12 cellular contexts compared by ENCODE assay signal in the genomic region with DNA sequence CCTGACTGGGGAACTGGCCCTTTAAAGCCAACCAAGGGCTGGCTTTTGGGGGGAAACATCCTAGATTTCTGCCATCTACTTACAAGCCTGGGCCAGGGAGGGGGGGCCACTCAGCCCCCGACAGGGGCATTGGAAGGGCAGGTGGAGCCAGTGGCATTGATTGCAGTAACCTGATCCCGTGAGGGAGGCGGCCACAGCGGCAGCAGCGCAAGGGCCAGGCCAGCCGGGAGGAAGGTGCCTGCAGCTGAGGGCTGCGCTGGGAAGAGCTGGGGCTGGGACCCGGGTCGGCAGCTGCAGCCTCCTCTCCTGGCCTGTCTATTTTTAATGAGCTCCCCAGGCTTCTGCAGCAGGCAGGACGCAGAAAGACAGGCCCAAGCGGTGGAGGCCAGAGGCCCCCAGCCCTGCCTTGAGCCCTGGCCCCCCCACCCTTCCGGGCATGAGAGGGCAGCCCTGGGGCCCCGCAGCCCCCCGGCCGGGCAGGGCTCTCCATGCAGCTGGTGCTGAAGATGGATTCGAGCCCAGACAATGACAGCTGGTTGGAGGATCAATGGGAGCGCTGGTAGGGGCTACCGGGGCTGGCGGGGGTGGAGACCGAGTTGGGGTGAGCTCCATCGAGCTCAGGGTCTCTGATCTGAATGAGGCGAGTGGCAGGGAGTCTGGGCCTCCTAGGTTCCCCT. TPM values are rescaled to one million over a fixed set of nuclear protein-coding genes. Genes with fewer than 3 reads are reported as not detected.
A peak's percentile ranks its signal among the peaks of the same experiment; 100 is the strongest.
DNase-seq lines count a peak whose midpoint lies in the region; ATAC-seq and TF ChIP-seq lines count a peak whose summit lies in the region.
"Had no signal": no experiment of that assay in that cellular context is flagged by ENCODE, and none has a peak within 500 bp of the region (broad histone marks: within the 10 kb centered on the region; RNA-seq: fewer than 3 reads in every experiment).

No MANE protein-coding gene starts in this region.

- no peaks in the 10 kb centered on the region for H3K9me3 ChIP-seq in HUES48 (ENCODE audit: control insufficient read depth, insufficient read depth, low read length)
- H3K9me3 ChIP-seq in psoas muscle: no peaks in the 10 kb centered on the region
- H3K9me3 ChIP-seq: stomach had no signal

- peaks cover 35% of the 10 kb centered on the region for H3K4me1 ChIP-seq in HUES48 (ENCODE audit: control insufficient read depth, insufficient read depth, low read length)
- peaks cover 7% of the 10 kb centered on the region for H3K4me1 ChIP-seq in psoas muscle

- H3K36me3 ChIP-seq in HUES48 (ENCODE audit: control insufficient read depth, insufficient read depth, low read length) (no peaks in the 10 kb centered on the region), psoas muscle (ENCODE audit: insufficient read depth in 1 of 2, low read depth in 1 of 2) (no peaks in the 10 kb centered on the region)
- H3K36me3 ChIP-seq: stomach had no signal

- H3K9ac ChIP-seq in HUES48 (ENCODE audit: low read depth, low read length): no peak overlapping the region

- no peak for TF ChIP-seq CTCF in psoas muscle (IDR thresholded peaks at IDR 0.05)

- DNase-seq in NCI-H2196 (lab: John Stamatoyannopoulos, UW; ENCODE audit: unreplicated experiment): peak; percentile 79
- DNase-seq in caudate nucleus (lab: John Stamatoyannopoulos, UW): peak in 19 of 61 donors; percentile 14 to 64 (median 37)
- DNase-seq in psoas muscle: peak; percentile 15 to 48
- DNase-seq in cerebellum (ENCODE audit: low spot score): no peak
- DNase-seq: cortex of kidney; NK-92 treated with Interleukin-12 subunit alpha and Interleukin-12 subunit beta, amount 100 ng/mL, for 24 hours; stomach had no signal

- H3K27me3 ChIP-seq in HUES48 (ENCODE audit: control insufficient read depth, insufficient read depth, low read length): peaks cover 8% of the 10 kb centered on the region
- peaks cover 0 to 38% (median 13%) of the 10 kb centered on the region in 3 donors for H3K27me3 ChIP-seq in psoas muscle (ENCODE audit: insufficient read depth in 3 of 3, low read length in 2 of 3)

- peak in 1 of 4 donors; percentile 35 for ATAC-seq in psoas muscle
- no peak for ATAC-seq in GM21390 (IDR thresholded peaks at IDR 0.05; ENCODE audit: unreplicated experiment)
- ATAC-seq in HG03095 (IDR thresholded peaks at IDR 0.05; ENCODE audit: unreplicated experiment): no peak
- ATAC-seq: HCT116 had no signal

- 10 to 13% (median 12%) methylated on average over 18 to 22 of the region's 22 CpGs for WGBS in psoas muscle, 3 donors

- intact Hi-C loops in psoas muscle (cut with DNase I): no loop called here

- H3K27ac ChIP-seq in HUES48 (ENCODE audit: low read depth, low read length): no peak overlapping the region
- peak overlapping the region; percentile 30 for H3K27ac ChIP-seq in caudate nucleus (ENCODE audit: low read depth, low read length)
- no peak overlapping the region for H3K27ac ChIP-seq in psoas muscle
- H3K27ac ChIP-seq: stomach had no signal

- H3K4me3 ChIP-seq in HUES48 (ENCODE audit: low read depth, low read length) (peak overlapping the region; percentile 21; the same call in 1 of the 2 replicates), psoas muscle (no peak overlapping the region)
- H3K4me3 ChIP-seq: stomach had no signal

RNA-seq across cellular contexts. Expression of gene FREY1, which starts 10.5 kb away (rescaled TPM):
- total RNA-seq in psoas muscle (under 1 TPM in 2 of 4 donors, not detected in 2; 0.37 to 0.56 TPM), cerebellum (2.5 TPM)
- under 1 TPM in 1 of 3 donors, not detected in 2; 0.14 TPM for polyA plus RNA-seq in psoas muscle

RNA-seq across cellular contexts. Expression of gene MAPK8IP1, which starts 11.1 kb away (rescaled TPM):
- total RNA-seq in psoas muscle (1 to 10 TPM; 1.3 to 2.6 (median 2.0) TPM), cerebellum (48.7 TPM)
- polyA plus RNA-seq in psoas muscle: under 1 TPM; 0.53 to 1.00 (median 0.82) TPM

RNA-seq across cellular contexts. Expression of gene PEX16, which starts 21.1 kb away (rescaled TPM):
- total RNA-seq in psoas muscle (10 to 100 TPM; 12.1 to 23.5 (median 14.2) TPM), cerebellum (18.4 TPM)
- 10 to 100 TPM; 19.7 to 23.5 (median 21.3) TPM for polyA plus RNA-seq in psoas muscle

RNA-seq across cellular contexts. Expression of gene LARGE2, which starts 25.9 kb away (rescaled TPM):
- total RNA-seq in psoas muscle (not detected), cerebellum (not detected)
- polyA plus RNA-seq in psoas muscle: under 1 TPM in 1 of 3 donors, not detected in 2; 0.13 TPM
- total RNA-seq: glomerular endothelial cell had no signal

RNA-seq across cellular contexts. Expression of gene CRY2, which starts 49.3 kb away (rescaled TPM):
- total RNA-seq in psoas muscle: 10 to 100 TPM; 28.7 to 64.5 (median 45.5) TPM
- polyA plus RNA-seq in psoas muscle: 10 to 100 TPM; 15.4 to 30.7 (median 20.8) TPM
- 32.5 TPM for total RNA-seq in cerebellum

Comparison
In these comparisons a context has a peak if more than half of its experiments do, and no peak if none do; other contexts are left out.
1. RNA of gene MAPK8IP1, which starts 11.1 kb away (total RNA-seq): 48.7 TPM in cerebellum (single experiment); 1.3 to 2.6 TPM in psoas muscle; every median in the first group is over 10 times any median in the second.